In genomic region chr6:106569444-106569843, GRCh38 we compare ENCODE assay signal across 22 cellular contexts.
"Had no signal": no experiment of that assay in that cellular context is flagged by ENCODE, and none has a peak within 500 bp of the region (broad histone marks: within the 10 kb centered on the region; RNA-seq: fewer than 3 reads in every experiment).

No MANE protein-coding gene starts in this region.

- H3K36me3 ChIP-seq: neural progenitor cell had no signal

- H3K4me2 ChIP-seq: hepatocyte, neural progenitor cell had no signal

- H3K27me3 ChIP-seq: hepatocyte, neural progenitor cell, upper lobe of left lung had no signal

- H2AFZ ChIP-seq: hepatocyte, neural progenitor cell had no signal

- H3K36me3 Mint-ChIP-seq: neural progenitor cell had no signal

- H3K27ac ChIP-seq: hepatocyte, neural progenitor cell, upper lobe of left lung had no signal

- ATAC-seq: left ventricle myocardium superior; naive thymus-derived CD8-positive, alpha-beta T cell; SK-N-SH treated with all-trans-retinoic acid at 6 μM for 48 hours; stimulated activated naive CD8-positive, alpha-beta T cell treated with anti-CD3 and anti-CD28 coated beads, Interleukin-15, Interleukin-2, amounts not matched to agents 100 U/mL and 50 U/mL, for 24 hours; T-cell; WTC11 had no signal

- H3K27ac Mint-ChIP-seq: mesothelial cell of epicardium, neural progenitor cell, progenitor cell of endocrine pancreas, T-cell, WTC11 had no signal

- H3K4me1 ChIP-seq: neural progenitor cell had no signal

- H3K9ac ChIP-seq: neural progenitor cell had no signal

- DNase-seq: activated gamma-delta T cell; glutamatergic neuron; immature natural killer cell; kidney glomerular epithelial cell; left ventricle myocardium superior; mammary epithelial cell; naive thymus-derived CD8-positive, alpha-beta T cell; retina; stimulated activated CD4-positive, alpha-beta T cell treated with anti-CD3 and anti-CD28 coated beads, Interleukin-2, amount 100 ng/mL, for 48 hours; stimulated activated CD8-positive, alpha-beta memory T cell treated with anti-CD3 and anti-CD28 coated beads, Interleukin-4, amount 100 ng/mL, for 48 hours; stimulated activated naive CD8-positive, alpha-beta T cell treated with anti-CD3 and anti-CD28 coated beads, Interleukin-15, Interleukin-2, amounts not matched to agents 100 U/mL and 50 U/mL, for 24 hours; T-cell; upper lobe of left lung had no signal

- H3K9me3 ChIP-seq: upper lobe of left lung had no signal

- H3K4me3 Mint-ChIP-seq: activated naive CD4-positive, alpha-beta T cell treated with anti-CD3 and anti-CD28 coated beads, Interleukin-2, amount 50 U/mL, for 24 hours; immature natural killer cell; mesothelial cell of epicardium; naive thymus-derived CD8-positive, alpha-beta T cell; neural progenitor cell; T-cell; WTC11 had no signal

- H3K4me1 Mint-ChIP-seq: mesothelial cell of epicardium had no signal

- H3K9me3 Mint-ChIP-seq: activated naive CD4-positive, alpha-beta T cell treated with anti-CD3 and anti-CD28 coated beads, Interleukin-2, amount 50 U/mL, for 24 hours; immature natural killer cell; mesothelial cell of epicardium; naive thymus-derived CD8-positive, alpha-beta T cell; neural progenitor cell; T-cell; WTC11 had no signal

- H3K27me3 Mint-ChIP-seq: activated naive CD4-positive, alpha-beta T cell treated with anti-CD3 and anti-CD28 coated beads, Interleukin-2, amount 50 U/mL, for 24 hours; naive thymus-derived CD8-positive, alpha-beta T cell; progenitor cell of endocrine pancreas; T-cell had no signal

- H3K79me2 ChIP-seq: hepatocyte had no signal

- H3K4me3 ChIP-seq: hepatocyte, neural progenitor cell, upper lobe of left lung had no signal

- FAIRE-seq: frontal cortex, TTC549 had no signal
